ENCODE assay signal across 1 cellular context in genomic region chr7:108605582-108606173, GRCh38.
TF ChIP-seq lines count a peak whose summit lies in the region.

No MANE protein-coding gene starts in this region.

TF ChIP-seq in K562, 482 proteins besides CTCF, POLR2A, EP300 and RAD21 (continued from another document):
- 0 out of 2 replicates have a peak, but pooled peaks have one; percentile 19 for TF ChIP-seq ATF7 (IDR thresholded peaks at IDR 0.05)
- TF ChIP-seq CXXC5 (CRISPR knock-in tag; IDR thresholded peaks at IDR 0.05), result peak; percentile 59
- peak; percentile 31; the same call in 1 of the 2 replicates for TF ChIP-seq L3MBTL2 (IDR thresholded peaks at IDR 0.05)
